Comparison of ENCODE assay signal across 30 cellular contexts in the genomic region with DNA sequence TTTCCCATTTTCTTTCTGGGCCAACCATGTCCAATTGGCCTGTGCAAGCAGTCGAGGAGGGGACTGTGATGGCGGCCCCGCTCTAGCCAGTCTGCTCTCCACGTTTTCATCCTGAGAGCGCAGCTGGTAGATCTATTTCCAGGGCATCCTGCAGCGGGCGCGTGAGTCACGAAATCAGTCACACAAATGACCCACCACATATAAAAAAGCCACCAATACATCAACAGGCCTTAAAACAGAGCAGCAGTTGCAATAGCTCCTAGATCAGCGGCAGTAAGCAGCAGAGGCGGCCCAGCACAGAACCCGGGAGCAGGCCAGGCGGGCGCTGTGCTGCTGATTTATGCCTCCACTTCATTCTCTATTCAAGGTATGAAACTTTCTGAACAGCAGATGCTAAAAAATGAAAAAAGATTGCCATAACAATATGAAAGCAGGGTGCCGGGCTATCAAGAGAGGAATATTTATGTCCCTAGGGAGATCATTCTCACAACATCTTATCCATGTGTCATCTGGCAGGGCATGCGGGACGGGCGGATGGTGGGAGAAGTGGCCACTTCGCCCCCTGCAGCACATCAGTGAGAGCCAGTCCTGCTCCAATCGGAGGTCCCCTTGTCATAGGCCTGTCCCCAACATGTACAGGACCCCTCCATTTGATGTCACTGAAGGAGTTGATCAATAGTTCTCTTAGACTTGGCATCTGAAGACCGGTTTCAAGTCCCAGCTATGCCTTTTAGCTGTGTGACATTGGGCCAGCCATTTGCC.
"Had no signal": no experiment of that assay in that cellular context is flagged by ENCODE, and none has a peak within 500 bp of the region (broad histone marks: within the 10 kb centered on the region; RNA-seq: fewer than 3 reads in every experiment).

No MANE protein-coding gene starts in this region.

- H3K4me3 ChIP-seq: esophagus squamous epithelium, heart right ventricle, left lung, right lobe of liver, tibial artery had no signal

- H3K27ac Mint-ChIP-seq: activated naive CD8-positive, alpha-beta T cell; activated T-cell treated with anti-CD3 and anti-CD28 coated beads, Interleukin-2, amount 50 U/mL, for 72 hours; mesothelial cell of epicardium; naive thymus-derived CD4-positive, alpha-beta T cell; stimulated activated effector memory CD8-positive, alpha-beta T cell treated with anti-CD3 and anti-CD28 coated beads, Interleukin-12 subunit alpha, Interleukin-12 subunit beta, amount 100 ng/mL, for 72 hours; stimulated activated naive CD8-positive, alpha-beta T cell treated with anti-CD3 and anti-CD28 coated beads, Interleukin-15, amount 100 ng/mL, for 72 hours; T-helper 2 cell treated with Interferon-gamma antibody and Interleukin-4, amounts not matched to agents 5 μg/mL and 100 μg/mL, for 36 hours had no signal

- H3K36me3 Mint-ChIP-seq: activated naive CD8-positive, alpha-beta T cell; mesothelial cell of epicardium; stimulated activated effector memory CD8-positive, alpha-beta T cell treated with anti-CD3 and anti-CD28 coated beads, Interleukin-12 subunit alpha, Interleukin-12 subunit beta, amount 100 ng/mL, for 72 hours had no signal

- H3K27ac ChIP-seq: epithelial cell of prostate, esophagus squamous epithelium, heart right ventricle, left lung, right lobe of liver, tibial artery, VCaP had no signal

- H3K4me1 Mint-ChIP-seq: central memory CD8-positive, alpha-beta T cell; mesothelial cell of epicardium; stimulated activated effector memory CD8-positive, alpha-beta T cell treated with anti-CD3 and anti-CD28 coated beads, Interleukin-12 subunit alpha, Interleukin-12 subunit beta, amount 100 ng/mL, for 72 hours; stimulated activated naive CD8-positive, alpha-beta T cell treated with anti-CD3 and anti-CD28 coated beads, Interleukin-15, amount 100 ng/mL, for 72 hours had no signal

- H3K36me3 ChIP-seq: esophagus squamous epithelium, heart right ventricle, left lung, right lobe of liver, tibial artery had no signal

- H3K9me3 ChIP-seq: esophagus squamous epithelium, heart right ventricle, left lung, right lobe of liver, tibial artery had no signal

- ATAC-seq: activated T-cell treated with anti-CD3 and anti-CD28 coated beads, Interleukin-2, amount 50 U/mL, for 72 hours; heart right ventricle; left lung; naive thymus-derived CD4-positive, alpha-beta T cell; right lobe of liver; stimulated activated effector memory CD8-positive, alpha-beta T cell treated with anti-CD3 and anti-CD28 coated beads, Interleukin-12 subunit alpha, Interleukin-12 subunit beta, amount 100 ng/mL, for 72 hours; stimulated activated naive CD8-positive, alpha-beta T cell treated with anti-CD3 and anti-CD28 coated beads, Interleukin-15, amount 100 ng/mL, for 72 hours had no signal

- H3K4me3 Mint-ChIP-seq: activated naive CD8-positive, alpha-beta T cell; activated T-cell treated with anti-CD3 and anti-CD28 coated beads, Interleukin-2, amount 50 U/mL, for 72 hours; central memory CD8-positive, alpha-beta T cell; mesothelial cell of epicardium; naive thymus-derived CD4-positive, alpha-beta T cell; stimulated activated effector memory CD8-positive, alpha-beta T cell treated with anti-CD3 and anti-CD28 coated beads, Interleukin-12 subunit alpha, Interleukin-12 subunit beta, amount 100 ng/mL, for 72 hours; stimulated activated naive CD8-positive, alpha-beta T cell treated with anti-CD3 and anti-CD28 coated beads, Interleukin-15, amount 100 ng/mL, for 72 hours; T-helper 2 cell treated with Interferon-gamma antibody and Interleukin-4, amounts not matched to agents 5 μg/mL and 100 μg/mL, for 36 hours had no signal

- DNase-seq: activated CD4-positive, alpha-beta T cell treated with anti-CD3 and anti-CD28 coated beads for 4 hours; activated CD4-positive, alpha-beta T cell treated with anti-CD3 and anti-CD28 coated beads, Interleukin-2, amount 50 U/mL, for 4 hours; activated naive CD4-positive, alpha-beta T cell; activated T-cell treated with anti-CD3 and anti-CD28 coated beads for 4 hours; activated T-cell treated with anti-CD3 and anti-CD28 coated beads, Interleukin-2, amount 50 U/mL, for 72 hours; anterior cingulate cortex; dermis blood vessel endothelial cell; effector CD4-positive, alpha-beta T cell; esophagus squamous epithelium; foreskin melanocyte; heart right ventricle; kidney glomerular epithelial cell; left lung; naive thymus-derived CD4-positive, alpha-beta T cell; nucleus accumbens; posterior cingulate gyrus; right lobe of liver; small intestine; stimulated activated CD4-positive, alpha-beta T cell treated with anti-CD3 and anti-CD28 coated beads, Interleukin-4, amount 100 ng/mL, for 24 hours; stimulated activated naive CD8-positive, alpha-beta T cell treated with anti-CD3 and anti-CD28 coated beads, Interleukin-15, amount 100 ng/mL, for 72 hours; substantia nigra; T-helper 1 cell; tibial artery had no signal

- H3K9me3 Mint-ChIP-seq: activated T-cell treated with anti-CD3 and anti-CD28 coated beads, Interleukin-2, amount 50 U/mL, for 72 hours; central memory CD8-positive, alpha-beta T cell; mesothelial cell of epicardium; naive thymus-derived CD4-positive, alpha-beta T cell; stimulated activated effector memory CD8-positive, alpha-beta T cell treated with anti-CD3 and anti-CD28 coated beads, Interleukin-12 subunit alpha, Interleukin-12 subunit beta, amount 100 ng/mL, for 72 hours; stimulated activated naive CD8-positive, alpha-beta T cell treated with anti-CD3 and anti-CD28 coated beads, Interleukin-15, amount 100 ng/mL, for 72 hours; T-helper 2 cell treated with Interferon-gamma antibody and Interleukin-4, amounts not matched to agents 5 μg/mL and 100 μg/mL, for 36 hours had no signal

- H3K4me1 ChIP-seq: heart right ventricle, left lung, right lobe of liver, tibial artery had no signal

- H3K27me3 ChIP-seq: right lobe of liver had no signal
